In the genomic region with DNA sequence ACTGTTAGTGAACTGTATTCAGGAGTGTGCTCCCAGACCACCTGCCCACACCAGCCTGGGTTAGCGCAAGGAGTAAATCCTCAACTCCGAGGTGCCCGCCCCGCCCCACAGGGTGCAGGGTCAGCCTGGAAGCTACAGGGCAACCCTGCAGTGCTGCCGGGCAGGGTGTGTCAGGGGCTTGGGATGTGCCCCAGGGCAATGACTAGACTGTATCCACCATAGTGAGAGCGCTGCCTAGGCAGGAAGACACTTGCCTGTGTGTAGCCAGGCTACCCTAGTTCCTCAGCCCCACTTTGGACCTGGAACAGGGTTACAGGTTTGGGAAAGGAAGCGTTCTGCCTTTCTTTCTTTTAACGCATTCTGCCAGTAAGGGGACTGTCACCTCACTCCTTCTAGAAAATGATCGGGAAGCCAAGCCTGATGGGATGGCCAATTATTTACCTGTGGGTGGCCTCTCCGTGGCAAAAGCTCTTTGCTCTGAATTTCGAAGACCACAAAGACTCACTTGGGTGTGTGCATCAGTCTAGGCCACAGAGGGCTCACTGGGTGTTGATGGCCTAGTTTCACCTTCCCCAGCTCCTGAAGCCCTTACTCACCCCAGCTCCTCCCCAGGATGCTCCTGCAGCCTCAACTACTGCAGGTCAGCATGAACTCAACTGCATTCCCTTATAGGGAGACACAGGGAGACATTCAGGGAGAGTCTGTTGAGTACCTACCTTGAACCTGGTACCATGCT, we compare ENCODE assay signal across 11 cellular contexts.
"Had no signal": no experiment of that assay in that cellular context is flagged by ENCODE, and none has a peak within 500 bp of the region (broad histone marks: within the 10 kb centered on the region; RNA-seq: fewer than 3 reads in every experiment).

No MANE protein-coding gene starts in this region.

- H3K4me2 ChIP-seq: smooth muscle cell had no signal

- H3K4me3 Mint-ChIP-seq: neural crest cell; stimulated activated naive B cell treated with anti-CD40 and anti-IgM and Interleukin-4, amounts not matched to agents 10 μg/mL and 1 μg/mL and 100 μg/mL, for 72 hours had no signal

- ATAC-seq: gastroesophageal sphincter; left ventricle myocardium superior; stimulated activated naive B cell treated with anti-CD40 and anti-IgM and Interleukin-4, amounts not matched to agents 10 μg/mL and 1 μg/mL and 100 μg/mL, for 72 hours had no signal

- H3K9me3 ChIP-seq: gastroesophageal sphincter, transverse colon had no signal

- H3K36me3 ChIP-seq: cardiac muscle cell, transverse colon had no signal

- H3K4me1 ChIP-seq: gastroesophageal sphincter, transverse colon had no signal

- H3K27ac ChIP-seq: cardiac muscle cell, coronary artery, gastroesophageal sphincter, transverse colon had no signal

- H3K4me3 ChIP-seq: cardiac muscle cell, coronary artery, gastroesophageal sphincter, smooth muscle cell, transverse colon had no signal

- DNase-seq: activated gamma-delta T cell treated with Interleukin-2 at 50 U/mL for 16 hours; activated T-cell treated with anti-CD3 and anti-CD28 coated beads, Interleukin-2, amount 50 U/mL, for 48 hours; effector CD4-positive, alpha-beta T cell; left ventricle myocardium superior; stimulated activated naive B cell treated with anti-CD40 and anti-IgM and Interleukin-4, amounts not matched to agents 10 μg/mL and 1 μg/mL and 100 μg/mL, for 72 hours; transverse colon had no signal

- H3K9me3 Mint-ChIP-seq: neural crest cell; stimulated activated naive B cell treated with anti-CD40 and anti-IgM and Interleukin-4, amounts not matched to agents 10 μg/mL and 1 μg/mL and 100 μg/mL, for 72 hours had no signal

- H3K27me3 Mint-ChIP-seq: stimulated activated naive B cell treated with anti-CD40 and anti-IgM and Interleukin-4, amounts not matched to agents 10 μg/mL and 1 μg/mL and 100 μg/mL, for 72 hours had no signal

- H3K27ac Mint-ChIP-seq: stimulated activated naive B cell treated with anti-CD40 and anti-IgM and Interleukin-4, amounts not matched to agents 10 μg/mL and 1 μg/mL and 100 μg/mL, for 72 hours had no signal

- H3K27me3 ChIP-seq: cardiac muscle cell, gastroesophageal sphincter, transverse colon had no signal
